ENCODE assay signal across 13 cellular contexts in the genomic region with DNA sequence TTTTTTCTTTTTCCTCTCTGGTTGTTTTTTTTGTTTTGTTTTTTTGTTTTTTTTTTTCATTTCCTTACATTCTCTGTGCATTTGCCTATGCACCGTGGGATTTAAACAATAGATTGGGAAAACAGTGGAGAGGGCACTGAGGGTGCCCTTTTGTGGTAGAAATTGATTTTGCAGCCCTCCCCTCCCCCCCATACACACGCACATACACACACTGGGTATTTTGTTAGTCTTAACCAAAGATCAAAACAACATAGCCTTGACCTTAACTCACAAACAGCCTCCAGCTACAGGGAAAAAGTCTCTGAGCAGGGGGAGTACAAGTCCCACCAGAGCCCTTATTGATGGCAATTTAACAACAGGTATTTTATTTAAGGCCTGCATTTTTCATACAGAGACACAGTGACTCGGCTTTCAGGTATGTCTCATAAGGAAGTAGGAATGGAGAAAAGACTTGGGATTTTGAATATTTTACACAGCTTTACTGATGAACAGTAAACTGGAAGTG.
DNase-seq lines count a peak whose midpoint lies in the region; ATAC-seq, FAIRE-seq and TF ChIP-seq lines count a peak whose summit lies in the region.
"Had no signal": no experiment of that assay in that cellular context is flagged by ENCODE, and none has a peak within 500 bp of the region (broad histone marks: within the 10 kb centered on the region; RNA-seq: fewer than 3 reads in every experiment).

No MANE protein-coding gene starts in this region.

- peak overlapping the region; percentile 40; the same call in 2 of the 3 replicates for H3K4me2 ChIP-seq in A549

- no peak overlapping the region for H3K4me3 ChIP-seq in A549
- H3K4me3 ChIP-seq in cardiac fibroblast (replicated peaks in 1 of 2; ENCODE audit: low read depth in 2 of 2, low read length in 2 of 2), result no peak overlapping the region

- no peak for TF ChIP-seq EP300 in A549 (IDR thresholded peaks at IDR 0.05)

- no peak for FAIRE-seq in A549 (lab: Jason Lieb, UNC)

- ATAC-seq in A549, result no peak
- peak; percentile 36 for ATAC-seq in left lobe of liver
- ATAC-seq in GM19035 (IDR thresholded peaks at IDR 0.05; ENCODE audit: unreplicated experiment), result no peak
- ATAC-seq: activated naive CD4-positive, alpha-beta T cell treated with anti-CD3 and anti-CD28 coated beads, Interleukin-2, amount 50 U/mL, for 72 hours had no signal

- H3K9me3 ChIP-seq in A549, result no peaks in the 10 kb centered on the region
- H3K9me3 ChIP-seq: spleen had no signal

- POLR2A ChIA-PET in A549 (lab: Yijun Ruan, JAX), result no interaction called here

- H3K4me1 ChIP-seq in A549, result peaks cover 14% of the 10 kb centered on the region

- no peak for TF ChIP-seq RAD21 in A549 (conservative IDR thresholded peaks at IDR 0.05 in 1 of 2, IDR thresholded peaks at IDR 0.05 in 1 of 2)

- H3K27ac ChIP-seq in A549, result peak overlapping the region in 1 of 2 experiments; percentile 71; a peak in 3 of 6 replicates

- 44% methylated on average over 3 of the region's 3 CpGs for WGBS in A549 (ENCODE audit: missing lambda C conversion rate)

- TF ChIP-seq CTCF in A549 (IDR thresholded peaks at IDR 0.05), result no peak
- TF ChIP-seq CTCF in cardiac fibroblast (IDR thresholded peaks at IDR 0.05; ENCODE audit: low read depth, low read length), result no peak

- peak in 1 of 2 experiments; percentile 27 for DNase-seq in A549 (ENCODE audit: low read depth in 1 of 2, low spot score in 1 of 2)
- DNase-seq in HT1080 (ENCODE audit: low read depth), result peak; percentile 39
- peak; percentile 33 to 52 for DNase-seq in cardiac fibroblast (ENCODE audit: low read depth in 2 of 2)
- no peak for DNase-seq in left lobe of liver (ENCODE audit: low spot score)
- no peak for DNase-seq in activated T-cell treated with anti-CD3 and anti-CD28 coated beads for 4 hours
- no peak for DNase-seq in NCI-H526 (lab: John Stamatoyannopoulos, UW)
- no peak for DNase-seq in GM19238 (ENCODE audit: insufficient read length, low spot score)
- DNase-seq: activated B cell treated with CpG ODN at 0.5 μM for 24 hours, NCI-H2227 treated with DMSO at 0.1 percent for 48 hours, occipital lobe, spleen had no signal

- CTCF ChIA-PET in A549 (lab: Yijun Ruan, JAX), result no interaction called here

- no peak for TF ChIP-seq POLR2A in A549 (IDR thresholded peaks at IDR 0.05; ENCODE audit: low read length)

TF ChIP-seq in A549, 52 proteins besides CTCF, POLR2A, EP300 and RAD21:
- no peak for TF ChIP-seq CEBPB (IDR thresholded peaks at IDR 0.05)
- no peak for TF ChIP-seq MAZ (IDR thresholded peaks at IDR 0.05; ENCODE audit: borderline replicate concordance, low read depth, low read length)
- no peak for TF ChIP-seq TP53 (CRISPR knock-in tag; IDR thresholded peaks at IDR 0.05)
- no peak for TF ChIP-seq HOXA7 (CRISPR knock-in tag; IDR thresholded peaks at IDR 0.05)
- no peak for TF ChIP-seq SMC3 (IDR thresholded peaks at IDR 0.05)
- no peak for TF ChIP-seq MAFK (IDR thresholded peaks at IDR 0.05; ENCODE audit: partially characterized antibody)
- TF ChIP-seq SREBF2 (IDR thresholded peaks at IDR 0.05), result no peak
- TF ChIP-seq ZC3H11A (IDR thresholded peaks at IDR 0.05), result no peak
- no peak for TF ChIP-seq RFX5 (IDR thresholded peaks at IDR 0.05)
- TF ChIP-seq PHF8 (IDR thresholded peaks at IDR 0.05; ENCODE audit: borderline replicate concordance, low read depth), result no peak
- no peak for TF ChIP-seq HOXB5 (CRISPR knock-in tag; IDR thresholded peaks at IDR 0.05)
- no peak for TF ChIP-seq HOXB13 (CRISPR knock-in tag; IDR thresholded peaks at IDR 0.05; ENCODE audit: low read depth)
- TF ChIP-seq, protein P1, sequence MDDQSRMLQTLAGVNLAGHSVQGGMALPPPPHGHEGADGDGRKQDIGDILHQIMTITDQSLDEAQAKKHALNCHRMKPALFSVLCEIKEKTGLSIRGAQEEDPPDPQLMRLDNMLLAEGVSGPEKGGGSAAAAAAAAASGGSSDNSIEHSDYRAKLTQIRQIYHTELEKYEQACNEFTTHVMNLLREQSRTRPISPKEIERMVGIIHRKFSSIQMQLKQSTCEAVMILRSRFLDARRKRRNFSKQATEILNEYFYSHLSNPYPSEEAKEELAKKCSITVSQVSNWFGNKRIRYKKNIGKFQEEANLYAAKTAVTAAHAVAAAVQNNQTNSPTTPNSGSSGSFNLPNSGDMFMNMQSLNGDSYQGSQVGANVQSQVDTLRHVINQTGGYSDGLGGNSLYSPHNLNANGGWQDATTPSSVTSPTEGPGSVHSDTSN (IDR thresholded peaks at IDR 0.05), result no peak
- TF ChIP-seq EHMT2 (IDR thresholded peaks at IDR 0.05; ENCODE audit: low read depth), result no peak

Comparison
In these comparisons a context has a peak if more than half of its experiments do, and no peak if none do; other contexts are left out.
1. DNase-seq: peak in HT1080 (single experiment) and cardiac fibroblast (2 of 2); none in left lobe of liver (single experiment), activated T-cell treated with anti-CD3 and anti-CD28 coated beads for 4 hours (single experiment), NCI-H526 (0 of 2) and GM19238 (single experiment).